8 cellular contexts compared by ENCODE assay signal in the genomic region with DNA sequence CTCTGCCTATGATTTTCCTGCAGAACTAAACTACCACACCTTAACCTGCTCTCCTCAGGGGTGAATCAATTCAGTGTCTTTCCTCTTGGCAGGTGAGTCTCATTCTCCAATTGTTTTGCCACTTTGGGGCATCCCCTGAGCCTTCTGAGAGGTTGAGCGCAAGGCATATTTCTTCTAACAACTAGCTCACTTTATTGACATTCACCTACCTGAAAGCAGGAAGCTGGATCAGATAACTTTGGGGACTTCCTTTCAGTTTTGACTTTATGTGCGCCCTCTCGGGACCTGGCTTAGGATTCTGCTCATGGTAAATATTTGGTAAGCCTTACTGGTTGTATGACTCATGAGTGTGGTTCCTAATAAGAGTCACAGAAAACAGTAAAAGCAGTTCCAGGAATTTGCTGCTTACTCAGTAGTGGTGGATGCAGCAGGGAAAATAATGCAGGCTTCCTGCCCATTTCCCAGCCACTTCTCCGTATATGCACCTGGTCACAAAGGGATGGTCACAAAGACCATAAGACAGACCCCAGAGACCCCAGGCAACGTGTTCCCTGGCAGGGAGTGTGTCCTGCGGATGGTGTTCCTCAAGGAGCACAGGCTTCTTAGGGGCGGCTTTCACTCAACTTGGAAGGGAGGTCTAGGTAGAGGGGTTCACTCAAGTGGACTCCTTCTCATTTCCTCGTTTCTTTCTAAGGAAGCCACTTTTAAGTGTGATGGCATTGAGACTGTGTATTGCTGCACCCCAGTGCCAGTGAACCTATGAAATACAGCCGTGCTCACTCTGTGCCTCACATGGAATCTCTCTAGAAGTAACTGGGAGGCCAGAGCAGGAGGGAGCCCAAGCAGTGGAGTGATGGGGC. TPM values are rescaled to one million over a fixed set of nuclear protein-coding genes. Genes with fewer than 3 reads are reported as not detected.
DNase-seq lines count a peak whose midpoint lies in the region; ATAC-seq and TF ChIP-seq lines count a peak whose summit lies in the region.

No MANE protein-coding gene starts in this region.

- H3K23ac ChIP-seq in trophoblast cell (ENCODE audit: low read length), result no peak overlapping the region

- no peak overlapping the region for H4K91ac ChIP-seq in trophoblast cell (ENCODE audit: low read depth, low read length)

- H3K4ac ChIP-seq in trophoblast cell (ENCODE audit: low read depth, low read length), result no peak overlapping the region

- 0 out of 2 replicates have a peak, but pooled peaks have one; percentile 4 for TF ChIP-seq CTCF in LNCaP clone FGC (IDR thresholded peaks at IDR 0.05; ENCODE audit: control insufficient read depth, extremely low read depth, insufficient read depth)
- no peak for TF ChIP-seq CTCF in GM13976 (IDR thresholded peaks at IDR 0.05; ENCODE audit: borderline replicate concordance, control extremely low read depth, extremely low read depth, insufficient read depth, missing control alignments)
- TF ChIP-seq CTCF in GM10248 (IDR thresholded peaks at IDR 0.05; ENCODE audit: control extremely low read depth, extremely low read depth, low read depth, missing control alignments), result no peak

- WGBS in trophoblast cell (ENCODE audit: extremely low coverage, insufficient coverage, insufficient read length), result no CpG with 5 or more reads among the region's 9 CpGs

- CTCF ChIA-PET in GM10248 (lab: Yijun Ruan, JAX), result interaction anchor here (0.8 to 2.3 kb wide), 7 partner anchors 10 to 57 kb away, joined by 3 to 9 read pairs (median 4); no protein-coding TSS in a partner anchor

- no peak overlapping the region for H2AFZ ChIP-seq in trophoblast cell (ENCODE audit: insufficient read depth, low read length, poor library complexity)

- H2BK5ac ChIP-seq in trophoblast cell (ENCODE audit: low read depth, low read length, poor library complexity), result no peak overlapping the region

- H3K27ac ChIP-seq in trophoblast cell (ENCODE audit: low read depth, low read length), result no peak overlapping the region

- H3K9me3 Mint-ChIP-seq in activated naive CD8-positive, alpha-beta T cell treated with anti-CD3 and anti-CD28 coated beads, Interleukin-2, amount 50 U/mL, for 24 hours, result no peaks in the 10 kb centered on the region

- peak; percentile 66 for DNase-seq in LNCaP clone FGC (ENCODE audit: low read depth)
- DNase-seq in activated naive CD8-positive, alpha-beta T cell treated with anti-CD3 and anti-CD28 coated beads, Interleukin-2, amount 50 U/mL, for 24 hours, result no peak
- DNase-seq in trophoblast cell, result peak; percentile 28 to 65
- DNase-seq in GM13976 (ENCODE audit: low spot score), result no peak
- DNase-seq in anterior cingulate cortex (lab: John Stamatoyannopoulos, UW), result no peak
- no peak for DNase-seq in GM10248 (ENCODE audit: extremely low spot score)

- H3K4me3 ChIP-seq in LNCaP clone FGC (ENCODE audit: low read depth, low read length) (peak overlapping the region; percentile 23), trophoblast cell (ENCODE audit: low read depth, low read length) (no peak overlapping the region)

- H3K4me1 Mint-ChIP-seq in activated naive CD8-positive, alpha-beta T cell treated with anti-CD3 and anti-CD28 coated beads, Interleukin-2, amount 50 U/mL, for 24 hours, result peaks cover 34% of the 10 kb centered on the region

- H3K9me3 ChIP-seq in trophoblast cell (ENCODE audit: insufficient read depth, low read depth, low read length), result peaks cover 1% of the 10 kb centered on the region

- H2BK120ac ChIP-seq in trophoblast cell (ENCODE audit: insufficient read depth, low read length, poor library complexity), result no peak overlapping the region

- no peak overlapping the region for H2BK12ac ChIP-seq in trophoblast cell (ENCODE audit: low read length)

- H2AK5ac ChIP-seq in trophoblast cell (ENCODE audit: low read length), result no peak overlapping the region

- peaks cover 12% of the 10 kb centered on the region for H3K27me3 Mint-ChIP-seq in activated naive CD8-positive, alpha-beta T cell treated with anti-CD3 and anti-CD28 coated beads, Interleukin-2, amount 50 U/mL, for 24 hours

- H3K36me3 Mint-ChIP-seq in activated naive CD8-positive, alpha-beta T cell treated with anti-CD3 and anti-CD28 coated beads, Interleukin-2, amount 50 U/mL, for 24 hours (ENCODE audit: low read depth), result peaks cover 14% of the 10 kb centered on the region

- POLR2A ChIA-PET in GM10248 (lab: Yijun Ruan, JAX), result no interaction called here

- no peak overlapping the region for H4K8ac ChIP-seq in trophoblast cell (ENCODE audit: low read depth, low read length)

- H3K14ac ChIP-seq in trophoblast cell (ENCODE audit: low read length), result no peak overlapping the region

- H3K9ac ChIP-seq in trophoblast cell (ENCODE audit: low read length), result no peak overlapping the region

- no peak overlapping the region for H3K18ac ChIP-seq in trophoblast cell (ENCODE audit: low read length)

- no peak overlapping the region for H4K12ac ChIP-seq in trophoblast cell (ENCODE audit: low read depth, low read length)

- H3K27me3 ChIP-seq in trophoblast cell (ENCODE audit: insufficient read depth, low read length), result no peaks in the 10 kb centered on the region

- no peaks in the 10 kb centered on the region for H3K36me3 ChIP-seq in trophoblast cell (ENCODE audit: control insufficient read depth in 1 of 2, insufficient read depth in 2 of 2, low read length in 2 of 2)

- in situ Hi-C loops in GM13976 (cut with MboI; ENCODE audit: low sequenced_read_pairs, unreplicated experiment), result no loop called here

- no peaks in the 10 kb centered on the region for H3K79me1 ChIP-seq in trophoblast cell (ENCODE audit: low read length)

- no peaks in the 10 kb centered on the region for H3K4me1 ChIP-seq in trophoblast cell (ENCODE audit: control insufficient read depth in 1 of 2, insufficient read depth in 2 of 2, low read length in 2 of 2)

- H3K27ac Mint-ChIP-seq in activated naive CD8-positive, alpha-beta T cell treated with anti-CD3 and anti-CD28 coated beads, Interleukin-2, amount 50 U/mL, for 24 hours, result peak overlapping the region; percentile 67

- no peak overlapping the region for H3K4me2 ChIP-seq in trophoblast cell (ENCODE audit: low read length)

- H3K79me2 ChIP-seq in trophoblast cell (ENCODE audit: control insufficient read depth, insufficient read depth, low read length, poor library complexity), result no peaks in the 10 kb centered on the region

- peak overlapping the region; percentile 16 for H3K4me3 Mint-ChIP-seq in activated naive CD8-positive, alpha-beta T cell treated with anti-CD3 and anti-CD28 coated beads, Interleukin-2, amount 50 U/mL, for 24 hours

- ATAC-seq in GM18499 (IDR thresholded peaks at IDR 0.05; ENCODE audit: insufficient read depth, unreplicated experiment), result peak; percentile 73
- peak; percentile 87 for ATAC-seq in activated naive CD8-positive, alpha-beta T cell treated with anti-CD3 and anti-CD28 coated beads, Interleukin-2, amount 50 U/mL, for 24 hours
- ATAC-seq in HG02678 (IDR thresholded peaks at IDR 0.05; ENCODE audit: unreplicated experiment), result no peak

RNA-seq across cellular contexts. Expression of gene BATF3, which starts 22.0 kb away (rescaled TPM):
- polyA plus RNA-seq in trophoblast cell (2013), result 1.3 and 1.6 TPM in 2 replicates

Comparison
In these comparisons a context has a peak if more than half of its experiments do, and no peak if none do; other contexts are left out.
1. DNase-seq: peak in LNCaP clone FGC (single experiment) and trophoblast cell (2 of 2); none in activated naive CD8-positive, alpha-beta T cell treated with anti-CD3 and anti-CD28 coated beads, Interleukin-2, amount 50 U/mL, for 24 hours (single experiment), GM13976 (single experiment), anterior cingulate cortex (0 of 58) and GM10248 (single experiment).